In genomic region chr12:114911196-114911595, GRCh38 we compare ENCODE assay signal across 19 cellular contexts.
"Had no signal": no experiment of that assay in that cellular context is flagged by ENCODE, and none has a peak within 500 bp of the region (broad histone marks: within the 10 kb centered on the region; RNA-seq: fewer than 3 reads in every experiment).

No MANE protein-coding gene starts in this region.

- ATAC-seq: effector memory CD8-positive, alpha-beta T cell; foreskin keratinocyte; left lobe of liver; natural killer cell had no signal

- H3K4me3 ChIP-seq: esophagus squamous epithelium, right atrium auricular region, sigmoid colon, stomach, thoracic aorta, transverse colon had no signal

- H3K4me1 ChIP-seq: right atrium auricular region, stomach had no signal

- H3K27ac Mint-ChIP-seq: effector memory CD8-positive, alpha-beta T cell; immature natural killer cell; natural killer cell had no signal

- H3K36me3 ChIP-seq: esophagus squamous epithelium, right atrium auricular region, sigmoid colon, stomach, thoracic aorta, transverse colon had no signal

- H3K4me3 Mint-ChIP-seq: effector memory CD8-positive, alpha-beta T cell; immature natural killer cell; natural killer cell; neural crest cell had no signal

- H3K36me3 Mint-ChIP-seq: immature natural killer cell, natural killer cell had no signal

- H3K27ac ChIP-seq: esophagus squamous epithelium, foreskin keratinocyte, right atrium auricular region, sigmoid colon, stomach, thoracic aorta, transverse colon had no signal

- H3K27me3 ChIP-seq: esophagus squamous epithelium, foreskin keratinocyte, right atrium auricular region, sigmoid colon, stomach, transverse colon had no signal

- H3K9me3 ChIP-seq: esophagus squamous epithelium, sigmoid colon, thoracic aorta, transverse colon had no signal

- H3K4me1 Mint-ChIP-seq: immature natural killer cell, natural killer cell had no signal

- H3K27me3 Mint-ChIP-seq: effector memory CD8-positive, alpha-beta T cell had no signal

- DNase-seq: cortex of kidney; effector memory CD8-positive, alpha-beta T cell; esophagus squamous epithelium; foreskin keratinocyte; immature natural killer cell; mammary epithelial cell; natural killer cell; posterior cingulate gyrus; sigmoid colon; small intestine; stimulated activated CD4-positive, alpha-beta T cell treated with anti-CD3 and anti-CD28 coated beads, Interleukin-12 subunit alpha, Interleukin-12 subunit beta, amount 100 ng/mL, for 4 hours; stimulated activated naive CD4-positive, alpha-beta T cell; stomach; substantia nigra; transverse colon had no signal

- H3K9me3 Mint-ChIP-seq: neural crest cell had no signal
